ENCODE assay signal across 1 cellular context in genomic region chr19:658916-659839, GRCh38.
TF ChIP-seq lines count a peak whose summit lies in the region.

No MANE protein-coding gene starts in this region.

TF ChIP-seq in HepG2, 621 proteins besides CTCF, POLR2A, EP300 and RAD21:
- TF ChIP-seq HDAC1 (CRISPR knock-in tag; IDR thresholded peaks at IDR 0.05) = no peak
- TF ChIP-seq AKAP8 (CRISPR knock-in tag; IDR thresholded peaks at IDR 0.05) = 0 out of 2 replicates have a peak, but pooled peaks have one; percentile 53
- TF ChIP-seq, protein P1, sequence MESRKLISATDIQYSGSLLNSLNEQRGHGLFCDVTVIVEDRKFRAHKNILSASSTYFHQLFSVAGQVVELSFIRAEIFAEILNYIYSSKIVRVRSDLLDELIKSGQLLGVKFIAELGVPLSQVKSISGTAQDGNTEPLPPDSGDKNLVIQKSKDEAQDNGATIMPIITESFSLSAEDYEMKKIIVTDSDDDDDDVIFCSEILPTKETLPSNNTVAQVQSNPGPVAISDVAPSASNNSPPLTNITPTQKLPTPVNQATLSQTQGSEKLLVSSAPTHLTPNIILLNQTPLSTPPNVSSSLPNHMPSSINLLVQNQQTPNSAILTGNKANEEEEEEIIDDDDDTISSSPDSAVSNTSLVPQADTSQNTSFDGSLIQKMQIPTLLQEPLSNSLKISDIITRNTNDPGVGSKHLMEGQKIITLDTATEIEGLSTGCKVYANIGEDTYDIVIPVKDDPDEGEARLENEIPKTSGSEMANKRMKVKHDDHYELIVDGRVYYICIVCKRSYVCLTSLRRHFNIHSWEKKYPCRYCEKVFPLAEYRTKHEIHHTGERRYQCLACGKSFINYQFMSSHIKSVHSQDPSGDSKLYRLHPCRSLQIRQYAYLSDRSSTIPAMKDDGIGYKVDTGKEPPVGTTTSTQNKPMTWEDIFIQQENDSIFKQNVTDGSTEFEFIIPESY (CRISPR knock-in tag; IDR thresholded peaks at IDR 0.05) = 0 out of 2 replicates have a peak, but pooled peaks have one; percentile 22
- TF ChIP-seq DNMT3B (CRISPR knock-in tag; conservative IDR thresholded peaks at IDR 0.05) = no peak
- TF ChIP-seq RBFOX2 (IDR thresholded peaks at IDR 0.05; ENCODE audit: low read depth, low read length) = peak; percentile 62; the same call in 1 of the 2 replicates
- TF ChIP-seq, protein P2, sequence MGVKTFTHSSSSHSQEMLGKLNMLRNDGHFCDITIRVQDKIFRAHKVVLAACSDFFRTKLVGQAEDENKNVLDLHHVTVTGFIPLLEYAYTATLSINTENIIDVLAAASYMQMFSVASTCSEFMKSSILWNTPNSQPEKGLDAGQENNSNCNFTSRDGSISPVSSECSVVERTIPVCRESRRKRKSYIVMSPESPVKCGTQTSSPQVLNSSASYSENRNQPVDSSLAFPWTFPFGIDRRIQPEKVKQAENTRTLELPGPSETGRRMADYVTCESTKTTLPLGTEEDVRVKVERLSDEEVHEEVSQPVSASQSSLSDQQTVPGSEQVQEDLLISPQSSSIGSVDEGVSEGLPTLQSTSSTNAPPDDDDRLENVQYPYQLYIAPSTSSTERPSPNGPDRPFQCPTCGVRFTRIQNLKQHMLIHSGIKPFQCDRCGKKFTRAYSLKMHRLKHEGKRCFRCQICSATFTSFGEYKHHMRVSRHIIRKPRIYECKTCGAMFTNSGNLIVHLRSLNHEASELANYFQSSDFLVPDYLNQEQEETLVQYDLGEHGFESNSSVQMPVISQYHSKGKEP (CRISPR knock-in tag; IDR thresholded peaks at IDR 0.05) = no peak
- no peak for TF ChIP-seq ZNF563 (CRISPR knock-in tag; IDR thresholded peaks at IDR 0.05)
- TF ChIP-seq AGO2 (optimal IDR thresholded peaks at IDR 0.05; ENCODE audit: low read depth, low read length) = peak; percentile 63
- TF ChIP-seq HNRNPL (IDR thresholded peaks at IDR 0.05; ENCODE audit: low read depth, low read length) = 0 out of 2 replicates have a peak, but pooled peaks have one; percentile 28
- no peak for TF ChIP-seq NFKB2 (CRISPR knock-in tag; IDR thresholded peaks at IDR 0.05; ENCODE audit: borderline replicate concordance)
- TF ChIP-seq CENPBD1 (CRISPR knock-in tag; IDR thresholded peaks at IDR 0.05; ENCODE audit: borderline replicate concordance, low read depth) = no peak
- TF ChIP-seq HNRNPK (IDR thresholded peaks at IDR 0.05; ENCODE audit: low read depth, low read length, poor library complexity, severe bottlenecking) = peak; percentile 15
